Comparison of ENCODE assay signal across 12 cellular contexts in the genomic region with DNA sequence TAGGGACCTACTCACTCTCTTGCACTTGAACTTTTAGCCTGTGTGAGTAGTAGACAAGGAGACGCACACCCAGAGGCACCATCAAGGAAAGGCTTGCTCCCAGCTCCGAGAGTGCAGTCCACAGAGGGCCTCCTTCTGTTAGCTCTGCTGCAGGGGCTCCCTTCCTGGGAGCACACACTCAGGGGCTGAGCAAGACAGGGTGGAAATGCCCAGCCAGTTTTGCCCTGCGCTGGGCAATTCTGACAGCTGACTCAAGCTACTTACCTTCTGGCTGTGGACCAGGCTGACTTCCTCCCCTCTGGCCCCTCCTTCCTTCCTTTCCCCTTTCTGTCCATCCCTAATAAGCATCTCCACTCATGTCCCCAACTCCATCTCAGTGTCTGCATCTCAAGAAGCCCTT.
"Had no signal": no experiment of that assay in that cellular context is flagged by ENCODE, and none has a peak within 500 bp of the region (broad histone marks: within the 10 kb centered on the region; RNA-seq: fewer than 3 reads in every experiment).

No MANE protein-coding gene starts in this region.

- H3K27ac Mint-ChIP-seq: activated naive CD8-positive, alpha-beta T cell treated with anti-CD3 and anti-CD28 coated beads, Interleukin-2, amount 10 ng/mL, durations not matched to agents 7 days and 5 days had no signal

- H3K4me1 ChIP-seq: breast epithelium, tibial nerve had no signal

- ATAC-seq: foreskin keratinocyte, SK-N-SH treated with all-trans-retinoic acid at 6 μM for 48 hours had no signal

- H3K4me3 Mint-ChIP-seq: activated naive CD8-positive, alpha-beta T cell treated with anti-CD3 and anti-CD28 coated beads, Interleukin-2, amount 10 ng/mL, durations not matched to agents 7 days and 5 days had no signal

- H3K4me3 ChIP-seq: breast epithelium, skin epidermis, tibial nerve had no signal

- DNase-seq: activated CD4-positive, alpha-beta T cell treated with anti-CD3 and anti-CD28 coated beads for 48 hours; activated T-cell treated with anti-CD3 and anti-CD28 coated beads, Interleukin-2, amount 50 U/mL, for 48 hours; anterior cingulate cortex; foreskin keratinocyte; mesendoderm; retina; WERI-Rb-1 had no signal

- H3K36me3 Mint-ChIP-seq: activated naive CD8-positive, alpha-beta T cell treated with anti-CD3 and anti-CD28 coated beads, Interleukin-2, amount 10 ng/mL, durations not matched to agents 7 days and 5 days had no signal

- H3K27ac ChIP-seq: breast epithelium, foreskin keratinocyte, skin epidermis, tibial nerve, WERI-Rb-1 had no signal

- H3K9me3 Mint-ChIP-seq: activated naive CD8-positive, alpha-beta T cell treated with anti-CD3 and anti-CD28 coated beads, Interleukin-2, amount 10 ng/mL, durations not matched to agents 7 days and 5 days had no signal

- H3K9me3 ChIP-seq: breast epithelium, tibial nerve had no signal

- H3K36me3 ChIP-seq: breast epithelium, tibial nerve, WERI-Rb-1 had no signal
